Comparison of ENCODE assay signal across 8 cellular contexts in the genomic region with DNA sequence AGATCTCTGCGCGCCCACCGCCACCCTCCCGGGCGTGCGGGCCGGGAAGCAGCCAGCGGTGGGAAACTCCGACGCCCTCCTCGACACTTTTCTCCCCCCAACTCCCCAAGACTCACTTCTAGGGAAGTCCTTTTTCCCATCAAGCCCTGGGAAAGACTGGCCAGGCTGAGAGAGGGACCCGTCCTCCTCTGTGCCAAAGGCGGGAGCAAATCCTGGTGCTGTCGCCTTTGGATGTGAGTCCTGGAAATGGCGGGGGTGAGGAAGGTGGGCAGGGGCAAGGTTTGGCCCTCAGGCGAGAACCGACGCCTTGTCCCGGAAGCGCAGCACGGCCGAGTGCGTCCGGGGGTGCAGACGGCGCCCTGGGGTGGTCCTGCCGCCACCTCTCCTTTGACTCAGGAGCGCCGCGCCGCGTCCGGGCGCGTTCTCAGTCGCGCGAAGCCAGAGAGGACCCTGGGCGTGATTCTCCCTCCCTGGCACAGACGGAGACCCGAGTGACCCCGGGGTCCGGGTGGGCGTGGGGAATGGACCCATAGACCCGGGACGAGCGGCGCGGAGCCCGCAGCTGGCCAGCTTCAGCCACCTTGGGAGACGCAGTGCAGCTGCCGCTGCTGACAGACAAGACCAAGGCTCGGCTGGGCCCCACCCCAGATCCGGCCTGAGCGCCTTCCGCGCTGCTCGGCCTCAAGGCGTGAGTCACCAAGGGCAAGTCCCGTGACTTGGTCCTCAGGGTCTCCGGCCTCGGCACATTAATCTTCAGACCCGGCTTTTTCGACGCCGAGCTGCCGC. TPM values are rescaled to one million over a fixed set of nuclear protein-coding genes. Genes with fewer than 3 reads are reported as not detected.
DNase-seq lines count a peak whose midpoint lies in the region; ATAC-seq lines count a peak whose summit lies in the region.

No MANE protein-coding gene starts in this region.

- peaks cover 39% of the 10 kb centered on the region for H3K27me3 Mint-ChIP-seq in central memory CD8-positive, alpha-beta T cell

- no peaks in the 10 kb centered on the region for H3K9me3 ChIP-seq in SJCRH30 (replicated peaks)

- peak; percentile 43 for DNase-seq in activated naive CD4-positive, alpha-beta T cell treated with Interleukin-2 at 50 U/mL for 16 hours
- DNase-seq in activated naive CD4-positive, alpha-beta T cell treated with anti-CD3 and anti-CD28 coated beads, Interleukin-2, amount 50 U/mL, for 16 hours = no peak
- DNase-seq in SJCRH30 (peak; percentile 84 to 87), kidney glomerular epithelial cell (lab: John Stamatoyannopoulos, UW) (peak; percentile 17), middle frontal gyrus (ENCODE audit: extremely low spot score, low spot score) (no peak)
- peak in 1 of 2 donors; percentile 35 for DNase-seq in central memory CD8-positive, alpha-beta T cell (ENCODE audit: low spot score in 2 of 2)
- peak; percentile 56 to 62 for DNase-seq in stimulated activated CD8-positive, alpha-beta memory T cell treated with anti-CD3 and anti-CD28 coated beads, Interleukin-15, amount 100 ng/mL, for 48 hours (ENCODE audit: low read depth in 2 of 2)

- ATAC-seq in HG02885 (IDR thresholded peaks at IDR 0.05; ENCODE audit: poor library complexity, unreplicated experiment) = peak; percentile 37
- no peak for ATAC-seq in central memory CD8-positive, alpha-beta T cell (replicated peaks; ENCODE audit: extremely low read depth, poor library complexity, severe bottlenecking)

- no peak overlapping the region for H3K27ac Mint-ChIP-seq in central memory CD8-positive, alpha-beta T cell (ENCODE audit: low read depth)

- peak overlapping the region; percentile 64 for H3K4me3 ChIP-seq in SJCRH30

- peak overlapping the region; percentile 78 for H3K27ac ChIP-seq in SJCRH30

- peak overlapping the region; percentile 44 for H3K4me3 Mint-ChIP-seq in central memory CD8-positive, alpha-beta T cell

- H3K36me3 Mint-ChIP-seq in central memory CD8-positive, alpha-beta T cell (ENCODE audit: insufficient read depth) = peaks cover 26% of the 10 kb centered on the region

- H3K27me3 ChIP-seq in SJCRH30 = no peaks in the 10 kb centered on the region

- H3K9me3 Mint-ChIP-seq in central memory CD8-positive, alpha-beta T cell = no peaks in the 10 kb centered on the region

- peaks cover 66% of the 10 kb centered on the region for H3K4me1 Mint-ChIP-seq in central memory CD8-positive, alpha-beta T cell

- no peaks in the 10 kb centered on the region for H3K36me3 ChIP-seq in SJCRH30

- no peaks in the 10 kb centered on the region for H3K4me1 ChIP-seq in SJCRH30

RNA-seq across cellular contexts. Expression of a gene that starts 3.5 kb away (rescaled TPM):
- total RNA-seq in SJCRH30 (2014; rRNA removed; shearing (Covaris generic)) = 0.58 and 1.3 TPM in 2 replicates

RNA-seq across cellular contexts. Expression of a gene that starts 4.6 kb away (rescaled TPM):
- total RNA-seq in SJCRH30 (2014; rRNA removed; shearing (Covaris generic)) = 23.8 and 30.5 TPM in 2 replicates

RNA-seq across cellular contexts. Expression of a gene that starts 11.3 kb away (rescaled TPM):
- not detected in 2 replicates for total RNA-seq in SJCRH30 (2014; rRNA removed; shearing (Covaris generic))

RNA-seq across cellular contexts. Expression of a gene that starts 20.0 kb away (rescaled TPM):
- 14.9 and 21.0 TPM in 2 replicates for total RNA-seq in SJCRH30 (2014; rRNA removed; shearing (Covaris generic))

RNA-seq across cellular contexts. Expression of a gene that starts 20.1 kb away (rescaled TPM):
- total RNA-seq in SJCRH30 (2014; rRNA removed; shearing (Covaris generic)) = 22.0 and 24.0 TPM in 2 replicates

Comparison
In these comparisons a context has a peak if more than half of its experiments do, and no peak if none do; other contexts are left out.
1. DNase-seq: peak in activated naive CD4-positive, alpha-beta T cell treated with Interleukin-2 at 50 U/mL for 16 hours (single experiment), SJCRH30 (2 of 2), kidney glomerular epithelial cell (single experiment) and stimulated activated CD8-positive, alpha-beta memory T cell treated with anti-CD3 and anti-CD28 coated beads, Interleukin-15, amount 100 ng/mL, for 48 hours (2 of 2); none in activated naive CD4-positive, alpha-beta T cell treated with anti-CD3 and anti-CD28 coated beads, Interleukin-2, amount 50 U/mL, for 16 hours (single experiment) and middle frontal gyrus (single experiment).